Comparison of ENCODE assay signal across 11 cellular contexts in genomic region chr1:30855686-30856259, GRCh38. TPM values are rescaled to one million over a fixed set of nuclear protein-coding genes. Genes with fewer than 3 reads are reported as not detected.
A peak's percentile ranks its signal among the peaks of the same experiment; 100 is the strongest.
DNase-seq lines count a peak whose midpoint lies in the region; ATAC-seq, FAIRE-seq and TF ChIP-seq lines count a peak whose summit lies in the region.
"Had no signal": no experiment of that assay in that cellular context is flagged by ENCODE, and none has a peak within 500 bp of the region (broad histone marks: within the 10 kb centered on the region; RNA-seq: fewer than 3 reads in every experiment).

No MANE protein-coding gene starts in this region.

- H3K9me3 ChIP-seq in K562 (replicated peaks; ENCODE audit: control insufficient read depth, insufficient read depth, low read depth, low read length) (no peaks in the 10 kb centered on the region), muscle layer of colon (ENCODE audit: low read length) (no peaks in the 10 kb centered on the region)

- no peak overlapping the region for H3K27ac ChIP-seq in GM23338 (ENCODE audit: low read depth)
- H3K27ac ChIP-seq in K562 (ENCODE audit: extremely low read depth, low read depth, low read length) = no peak overlapping the region
- H3K27ac ChIP-seq in muscle layer of colon (ENCODE audit: low read depth, low read length) = peak overlapping the region; percentile 7

- TF ChIP-seq CTCF in CD14-positive monocyte (IDR thresholded peaks at IDR 0.05) (no peak), GM23338 (conservative IDR thresholded peaks at IDR 0.05; ENCODE audit: low read depth in 2 of 2) (no peak), K562 (IDR thresholded peaks at IDR 0.05 in 2 of 3, conservative IDR thresholded peaks at IDR 0.05 in 1 of 3; ENCODE audit: insufficient read depth in 2 of 3, low read depth in 1 of 3, low read length in 3 of 3) (no peak)

- POLR2A ChIA-PET in K562 (lab: Yijun Ruan, JAX) = interaction anchor here (0.5 to 0.9 kb wide), 2 partner anchors 13 to 51 kb away, joined by 3 read pairs; no protein-coding TSS in a partner anchor

- H3K4me3 Mint-ChIP-seq in CD14-positive monocyte (no peak overlapping the region), GM23338 (no peak overlapping the region)

- no peak for TF ChIP-seq RAD21 in K562 (CRISPR knock-in tag; conservative IDR thresholded peaks at IDR 0.05 in 1 of 2, IDR thresholded peaks at IDR 0.05 in 1 of 2)

- H3K27me3 Mint-ChIP-seq in CD14-positive monocyte (ENCODE audit: low read depth in 3 of 3) (peaks cover 19 to 51% (median 47%) of the 10 kb centered on the region in 3 donors), GM23338 (ENCODE audit: insufficient read depth, low read depth, poor library complexity) (peaks cover 17% of the 10 kb centered on the region)

- CTCF ChIA-PET in K562 (lab: Yijun Ruan, JAX; ENCODE audit: low intra/inter-chr PET ratio) = interaction anchor here (0.8 kb wide), 1 partner anchor 54 kb away, joined by 3 read pairs; no protein-coding TSS in a partner anchor

- H3K9ac ChIP-seq in K562 (ENCODE audit: insufficient read depth in 1 of 2, low read depth in 2 of 2, low read length in 2 of 2) (0 out of 4 replicates have a peak overlapping the region, but pooled peaks of 1 of the 2 experiments have one; percentile 1), muscle layer of colon (ENCODE audit: low read length) (no peak overlapping the region)

- in situ Hi-C loops in K562 (cut with MboI) = no loop called here

- H3K9me2 ChIP-seq in GM23338 (ENCODE audit: insufficient read depth) = no peaks in the 10 kb centered on the region

- no peaks in the 10 kb centered on the region for H4K20me1 ChIP-seq in GM23338 (replicated peaks; ENCODE audit: insufficient read depth)
- no peaks in the 10 kb centered on the region for H4K20me1 ChIP-seq in K562 (replicated peaks; ENCODE audit: control insufficient read depth, insufficient read depth, low read length)

- BruUV-seq in K562 (replicated peaks; lab: Mats Ljungman, UMichigan) = no TSS peak

- H3K27ac Mint-ChIP-seq in CD14-positive monocyte (no peak overlapping the region), GM23338 (no peak overlapping the region)

- H3K79me2 ChIP-seq in GM23338 (replicated peaks; ENCODE audit: insufficient read depth) (no peaks in the 10 kb centered on the region), K562 (ENCODE audit: control insufficient read depth, insufficient read depth, low read length) (no peaks in the 10 kb centered on the region)

- intact Hi-C loops in CD14-positive monocyte (cut with micrococcal nuclease) (no loop called here), K562 (cut with micrococcal nuclease) (loop anchor here (5.0 kb wide), 1 partner anchor 53 kb away; no protein-coding TSS in a partner anchor), left ventricle myocardium superior (cut with micrococcal nuclease) (no loop called here)

- TF ChIP-seq EP300 in K562 (IDR thresholded peaks at IDR 0.05; ENCODE audit: low read length) = no peak

- H3K36me3 Mint-ChIP-seq in CD14-positive monocyte (no peaks in the 10 kb centered on the region), GM23338 (ENCODE audit: low read depth) (no peaks in the 10 kb centered on the region)

- H3F3A ChIP-seq in GM23338 (replicated peaks; ENCODE audit: low read depth) = no peaks in the 10 kb centered on the region

- ATAC-seq in GM23338 = peak; percentile 28
- no peak for ATAC-seq in K562
- no peak for ATAC-seq in left ventricle myocardium superior
- ATAC-seq: PC-3 had no signal

- H3K36me3 ChIP-seq in GM23338 (ENCODE audit: insufficient read depth) (no peaks in the 10 kb centered on the region), K562 (ENCODE audit: control insufficient read depth, insufficient read depth, low read length) (no peaks in the 10 kb centered on the region), muscle layer of colon (ENCODE audit: insufficient read depth, low read length) (no peaks in the 10 kb centered on the region)

- H2AFZ ChIP-seq in GM23338 = no peak overlapping the region
- H2AFZ ChIP-seq in K562 (ENCODE audit: low read depth, low read length) = no peak overlapping the region

- 17% methylated on average over 4 of the region's 4 CpGs for WGBS in K562 (ENCODE audit: insufficient coverage, low coverage, missing lambda C conversion rate)

- peaks cover 0 to 3% (median 0%) of the 10 kb centered on the region in 7 donors for H3K9me3 Mint-ChIP-seq in CD14-positive monocyte
- no peaks in the 10 kb centered on the region for H3K9me3 Mint-ChIP-seq in GM23338

- H3K4me1 Mint-ChIP-seq in CD14-positive monocyte (peaks cover 12% of the 10 kb centered on the region), GM23338 (peaks cover 51% of the 10 kb centered on the region)

- no peaks in the 10 kb centered on the region for H3K9me1 ChIP-seq in K562 (ENCODE audit: control insufficient read depth, insufficient read depth, low read length)

- DNase-seq in CD14-positive monocyte (ENCODE audit: low spot score) (peak; percentile 22), GM23338 (ENCODE audit: low spot score) (peak; percentile 34), K562 (ENCODE audit: extremely low read depth in 1 of 4, low spot score in 3 of 4) (no peak), left ventricle myocardium superior (no peak), DMS53 treated with DMSO at 0.1 percent for 48 hours (lab: John Stamatoyannopoulos, UW; ENCODE audit: unreplicated experiment) (no peak), GM12892 (ENCODE audit: insufficient read length) (no peak)
- DNase-seq: ACHN, C1 segment of cervical spinal cord, PC-3, T-helper 1 cell had no signal

- H3K4me2 ChIP-seq in GM23338 = peak overlapping the region; percentile 64
- H3K4me2 ChIP-seq in K562 (ENCODE audit: insufficient read depth, low read length) = no peak overlapping the region

- FAIRE-seq in K562 (lab: Jason Lieb, UNC) (no peak), GM12892 (lab: Jason Lieb, UNC) (no peak)

- no peaks in the 10 kb centered on the region for H3K27me3 ChIP-seq in GM23338 (ENCODE audit: insufficient read depth)
- no peaks in the 10 kb centered on the region; a peak in 1 of 5 replicates for H3K27me3 ChIP-seq in K562 (ENCODE audit: control insufficient read depth in 2 of 2, insufficient read depth in 2 of 2, low read length in 2 of 2)
- no peaks in the 10 kb centered on the region for H3K27me3 ChIP-seq in muscle layer of colon (ENCODE audit: control insufficient read depth in 1 of 2, insufficient read depth in 2 of 2, low read length in 2 of 2)

- TF ChIP-seq POLR2A in K562 (conservative IDR thresholded peaks at IDR 0.05) (no peak), GM12892 (IDR thresholded peaks at IDR 0.05; ENCODE audit: low read depth, low read length) (no peak)

- H3K4me3 ChIP-seq in GM23338 (0 out of 2 replicates have a peak overlapping the region, but pooled peaks have one; percentile 11), K562 (no peak overlapping the region), muscle layer of colon (ENCODE audit: low read depth in 1 of 2, low read length in 2 of 2) (no peak overlapping the region)

- H3K4me1 ChIP-seq in GM23338 (ENCODE audit: insufficient read depth) (peaks cover 37% of the 10 kb centered on the region), K562 (replicated peaks in 1 of 2; ENCODE audit: control insufficient read depth in 2 of 2, insufficient read depth in 2 of 2, low read length in 2 of 2) (peaks cover 19 to 28% of the 10 kb centered on the region in 2 experiments), muscle layer of colon (ENCODE audit: insufficient read depth, low read length) (peaks cover 28% of the 10 kb centered on the region)

TF ChIP-seq in GM23338, 12 proteins besides CTCF, POLR2A, EP300 and RAD21 (continues in another document):
- TF ChIP-seq ZNF331 (CRISPR knock-in tag; IDR thresholded peaks at IDR 0.05; ENCODE audit: low read depth) (no peak), CREB1 (CRISPR knock-in tag; IDR thresholded peaks at IDR 0.05; ENCODE audit: low read depth) (no peak)

TF ChIP-seq in K562, 482 proteins besides CTCF, POLR2A, EP300 and RAD21 (continues in another document):
- no peak for TF ChIP-seq CREB1 (IDR thresholded peaks at IDR 0.05)
- no peak for TF ChIP-seq CREB1 (CRISPR knock-in tag; IDR thresholded peaks at IDR 0.05)
- no peak for TF ChIP-seq DNMT1 (IDR thresholded peaks at IDR 0.05)

RNA-seq across cellular contexts. Expression of gene SDC3, which starts 52.8 kb away (rescaled TPM):
- polyA plus RNA-seq in CD14-positive monocyte = under 1 TPM; 0.05 to 0.12 TPM
- 22.4 and 29.7 TPM in 2 replicates for total RNA-seq in GM23338 (2014; rRNA removed; shearing (Covaris generic))
- polyA plus RNA-seq in GM23338 (2016; fragmentation: Nextera tagmentation; extraction: Ambion mirVana) = 5.2 and 5.8 TPM in 2 replicates
- total RNA-seq in K562 (2011; cell fraction: chromatin; rRNA removed; ENCODE audit: low replicate concordance) = 13.1 and 24.6 TPM in 2 replicates
- 24.0 and 32.2 TPM in 2 replicates for total RNA-seq in K562 (2011; cell fraction: nucleolus; rRNA removed)
- total RNA-seq in K562 (2011; cell fraction: nucleoplasm; rRNA removed) = 29.8 and 31.2 TPM in 2 replicates
- 12.1 and 20.7 TPM in 2 replicates for total RNA-seq in K562 (2014; rRNA removed)
- total RNA-seq in K562 (2014; rRNA removed; fragmentation: Illumina TruSeq; extraction: Trizol) = 8.6 and 9.0 TPM in 2 replicates
- total RNA-seq in K562 (2015; rRNA removed; fragmentation: Illumina TruSeq; extraction: Trizol) = 17.6 and 18.3 TPM in 2 replicates
- total RNA-seq in K562 (2021) = 39.4 and 44.1 TPM in 2 replicates
- polyA plus RNA-seq in K562 (2011; rRNA removed) = 6.5 and 8.9 TPM in 2 replicates
- 8.4 and 12.2 TPM in 2 replicates for polyA plus RNA-seq in K562 (2011; cell fraction: cytosol; rRNA removed)
- 15.0 and 19.6 TPM in 2 replicates for polyA plus RNA-seq in K562 (2011; cell fraction: nucleus; rRNA removed)
- 39.4 and 99.6 TPM in 2 replicates for polyA plus RNA-seq in K562 (2012)
- 30.5 and 39.3 TPM in 2 replicates for polyA plus RNA-seq in K562 (2014; fragmentation: Illumina TruSeq; extraction: Trizol)
- under 1 TPM; 0.38 to 0.56 TPM for polyA plus RNA-seq in K562 (2014; fragmentation: Nextera tagmentation; extraction: Ambion mirVana)
- polyA plus RNA-seq in K562 (2014; rRNA removed) = 20.4 and 24.5 TPM in 2 replicates
- 4.6 and 6.4 TPM in 2 replicates for polyA minus RNA-seq in K562 (2011; rRNA and poly(A)+ RNA removed)
- polyA minus RNA-seq in K562 (2011; cell fraction: cytosol; rRNA and poly(A)+ RNA removed) = 12.1 and 19.4 TPM in 2 replicates
- 3.4 and 3.8 TPM in 2 replicates for polyA minus RNA-seq in K562 (2011; cell fraction: nucleus; rRNA and poly(A)+ RNA removed)
- total RNA-seq in left ventricle myocardium superior = 19.6 TPM
- polyA plus RNA-seq in GM12892 (2012; ENCODE audit: missing spikeins) = 0.28 TPM

Comparison
In these comparisons a context has a peak if more than half of its experiments do, and no peak if none do; other contexts are left out.
1. DNase-seq: peak in CD14-positive monocyte (single experiment) and GM23338 (single experiment); none in K562 (0 of 4), left ventricle myocardium superior (single experiment), DMS53 treated with DMSO at 0.1 percent for 48 hours (single experiment) and GM12892 (single experiment).